ENCODE assay signal across 20 cellular contexts in the genomic region with DNA sequence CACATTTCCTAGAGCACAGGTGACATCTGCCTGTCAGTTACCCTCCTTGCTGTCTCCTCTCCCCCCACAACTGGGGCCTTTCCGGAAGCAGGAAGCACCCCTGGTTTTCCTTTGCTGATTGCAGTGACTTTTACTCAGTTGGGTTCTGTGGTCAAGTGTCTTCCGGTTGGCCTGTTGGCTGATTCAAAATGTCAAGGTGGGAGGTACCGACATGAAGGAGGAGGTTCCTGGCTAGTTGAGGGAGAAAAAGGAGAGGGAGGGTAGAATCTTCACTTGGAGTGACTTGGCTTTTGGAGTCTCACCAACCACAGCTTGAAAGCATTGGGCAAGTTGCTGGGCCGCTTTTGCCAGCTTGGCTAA. TPM values are rescaled to one million over a fixed set of nuclear protein-coding genes. Genes with fewer than 3 reads are reported as not detected.
DNase-seq lines count a peak whose midpoint lies in the region; ATAC-seq and TF ChIP-seq lines count a peak whose summit lies in the region.
"Had no signal": no experiment of that assay in that cellular context is flagged by ENCODE, and none has a peak within 500 bp of the region (broad histone marks: within the 10 kb centered on the region; RNA-seq: fewer than 3 reads in every experiment).

No MANE protein-coding gene starts in this region.

- DNase-seq in activated T-cell treated with anti-CD3 and anti-CD28 coated beads, Interleukin-2, amount 50 U/mL, for 72 hours, result peak in 1 of 2 donors; percentile 31
- DNase-seq in activated T-cell treated with anti-CD3 and anti-CD28 coated beads, Interleukin-2, amount 50 U/mL, for 4 hours, result no peak
- peak; percentile 87 for DNase-seq in Jurkat, Clone E6-1 (ENCODE audit: low read depth, low spot score)
- peak; percentile 60 for DNase-seq in activated CD4-positive, alpha-beta memory T cell treated with anti-CD3 and anti-CD28 coated beads, Interleukin-2, amount 10 ng/mL, durations not matched to agents 7 days and 5 days
- DNase-seq in osteoblast (ENCODE audit: insufficient read length, low spot score, missing footprints), result peak; percentile 22
- no peak for DNase-seq in foreskin melanocyte
- no peak for DNase-seq in NCI-H446 (lab: John Stamatoyannopoulos, UW)
- DNase-seq: COR-L47; effector CD8-positive, alpha-beta T cell; EL; H7; NCI-H2081 treated with DMSO at 0.1 percent for 48 hours; NCI-H526; Peyer's patch had no signal

- no peaks in the 10 kb centered on the region for H3K9me3 Mint-ChIP-seq in activated T-cell treated with anti-CD3 and anti-CD28 coated beads, Interleukin-2, amount 50 U/mL, for 72 hours
- H3K9me3 Mint-ChIP-seq in activated T-cell treated with anti-CD3 and anti-CD28 coated beads, Interleukin-2, amount 50 U/mL, for 4 hours, result no peaks in the 10 kb centered on the region
- H3K9me3 Mint-ChIP-seq in activated CD4-positive, alpha-beta memory T cell treated with anti-CD3 and anti-CD28 coated beads, Interleukin-2, amount 10 ng/mL, durations not matched to agents 7 days and 5 days, result no peaks in the 10 kb centered on the region

- H3K27me3 ChIP-seq in osteoblast (ENCODE audit: insufficient read depth, low read length), result no peaks in the 10 kb centered on the region
- H3K27me3 ChIP-seq: hepatocyte, Peyer's patch had no signal

- no peaks in the 10 kb centered on the region for H3K36me3 Mint-ChIP-seq in activated T-cell treated with anti-CD3 and anti-CD28 coated beads, Interleukin-2, amount 50 U/mL, for 72 hours (ENCODE audit: insufficient read depth in 2 of 2)
- H3K36me3 Mint-ChIP-seq in activated T-cell treated with anti-CD3 and anti-CD28 coated beads, Interleukin-2, amount 50 U/mL, for 4 hours (ENCODE audit: insufficient read depth), result no peaks in the 10 kb centered on the region
- no peaks in the 10 kb centered on the region for H3K36me3 Mint-ChIP-seq in activated CD4-positive, alpha-beta memory T cell treated with anti-CD3 and anti-CD28 coated beads, Interleukin-2, amount 10 ng/mL, durations not matched to agents 7 days and 5 days (ENCODE audit: low read depth)

- no peak overlapping the region for H3K4me2 ChIP-seq in osteoblast (ENCODE audit: insufficient read depth, low read length)
- H3K4me2 ChIP-seq: hepatocyte had no signal

- POLR2A ChIA-PET in activated CD4-positive, alpha-beta memory T cell treated with anti-CD3 and anti-CD28 coated beads, Interleukin-2, amount 10 ng/mL, durations not matched to agents 7 days and 5 days (lab: Charles Lee), result no interaction called here

- CTCF ChIA-PET in activated CD4-positive, alpha-beta memory T cell treated with anti-CD3 and anti-CD28 coated beads, Interleukin-2, amount 10 ng/mL, durations not matched to agents 7 days and 5 days (lab: Charles Lee), result no interaction called here

- TF ChIP-seq CTCF in osteoblast (IDR thresholded peaks at IDR 0.05; ENCODE audit: extremely low read depth, low read depth, low read length), result no peak

- H3K4me3 ChIP-seq in Jurkat, Clone E6-1 (ENCODE audit: low read length), result no peak overlapping the region; the same call in 1 of the 2 replicates
- H3K4me3 ChIP-seq in osteoblast (ENCODE audit: insufficient read depth, low read length), result no peak overlapping the region
- H3K4me3 ChIP-seq: hepatocyte, Peyer's patch, thoracic aorta had no signal

- no peak overlapping the region for H3K27ac Mint-ChIP-seq in activated T-cell treated with anti-CD3 and anti-CD28 coated beads, Interleukin-2, amount 50 U/mL, for 72 hours
- H3K27ac Mint-ChIP-seq in activated CD4-positive, alpha-beta memory T cell treated with anti-CD3 and anti-CD28 coated beads, Interleukin-2, amount 10 ng/mL, durations not matched to agents 7 days and 5 days, result peak overlapping the region; percentile 48

- no peaks in the 10 kb centered on the region for H3K79me2 ChIP-seq in osteoblast (ENCODE audit: insufficient read depth, low read length)
- H3K79me2 ChIP-seq: hepatocyte had no signal

- H3K4me1 ChIP-seq in osteoblast (ENCODE audit: insufficient read depth, low read length), result peaks cover 20% of the 10 kb centered on the region
- H3K4me1 ChIP-seq: Peyer's patch had no signal

- H3K36me3 ChIP-seq in osteoblast (ENCODE audit: insufficient read depth, low read length), result no peaks in the 10 kb centered on the region
- H3K36me3 ChIP-seq: Peyer's patch, thoracic aorta had no signal

- H3K27me3 Mint-ChIP-seq in activated T-cell treated with anti-CD3 and anti-CD28 coated beads, Interleukin-2, amount 50 U/mL, for 72 hours (ENCODE audit: low read depth), result peaks cover 13% of the 10 kb centered on the region
- H3K27me3 Mint-ChIP-seq in activated T-cell treated with anti-CD3 and anti-CD28 coated beads, Interleukin-2, amount 50 U/mL, for 4 hours (ENCODE audit: low read depth), result no peaks in the 10 kb centered on the region
- H3K27me3 Mint-ChIP-seq in activated CD4-positive, alpha-beta memory T cell treated with anti-CD3 and anti-CD28 coated beads, Interleukin-2, amount 10 ng/mL, durations not matched to agents 7 days and 5 days, result peaks cover 22% of the 10 kb centered on the region

- ATAC-seq in activated T-cell treated with anti-CD3 and anti-CD28 coated beads, Interleukin-2, amount 50 U/mL, for 72 hours (replicated peaks in 1 of 2), result peak; percentile 25 to 60
- no peak for ATAC-seq in activated T-cell treated with anti-CD3 and anti-CD28 coated beads, Interleukin-2, amount 50 U/mL, for 4 hours
- ATAC-seq in HG02623 (IDR thresholded peaks at IDR 0.05; ENCODE audit: unreplicated experiment), result no peak

- no peak overlapping the region for H3K27ac ChIP-seq in osteoblast (ENCODE audit: low read depth, low read length)
- H3K27ac ChIP-seq: hepatocyte, Peyer's patch, thoracic aorta had no signal

- peaks cover 13% of the 10 kb centered on the region for H3K4me1 Mint-ChIP-seq in activated T-cell treated with anti-CD3 and anti-CD28 coated beads, Interleukin-2, amount 50 U/mL, for 72 hours (ENCODE audit: low read depth)
- H3K4me1 Mint-ChIP-seq in activated T-cell treated with anti-CD3 and anti-CD28 coated beads, Interleukin-2, amount 50 U/mL, for 4 hours (ENCODE audit: low read depth), result peaks cover 14% of the 10 kb centered on the region
- H3K4me1 Mint-ChIP-seq in activated CD4-positive, alpha-beta memory T cell treated with anti-CD3 and anti-CD28 coated beads, Interleukin-2, amount 10 ng/mL, durations not matched to agents 7 days and 5 days, result peaks cover 30% of the 10 kb centered on the region

- no peak overlapping the region for H2AFZ ChIP-seq in osteoblast (ENCODE audit: low read length)
- H2AFZ ChIP-seq: hepatocyte had no signal

- peak overlapping the region in 1 of 2 donors; percentile 20 for H3K4me3 Mint-ChIP-seq in activated T-cell treated with anti-CD3 and anti-CD28 coated beads, Interleukin-2, amount 50 U/mL, for 72 hours
- no peak overlapping the region for H3K4me3 Mint-ChIP-seq in activated T-cell treated with anti-CD3 and anti-CD28 coated beads, Interleukin-2, amount 50 U/mL, for 4 hours
- no peak overlapping the region for H3K4me3 Mint-ChIP-seq in activated CD4-positive, alpha-beta memory T cell treated with anti-CD3 and anti-CD28 coated beads, Interleukin-2, amount 10 ng/mL, durations not matched to agents 7 days and 5 days

- no peaks in the 10 kb centered on the region for H3K9me3 ChIP-seq in osteoblast (ENCODE audit: low read depth, low read length)
- H3K9me3 ChIP-seq: Peyer's patch, thoracic aorta had no signal

- H4K20me1 ChIP-seq in osteoblast (ENCODE audit: insufficient read depth, low read length), result no peaks in the 10 kb centered on the region

RNA-seq across cellular contexts. Expression of a gene that starts 9.3 kb away (rescaled TPM):
- under 1 TPM; 0.05 to 0.07 TPM for total RNA-seq in activated T-cell treated with anti-CD3 and anti-CD28 coated beads, Interleukin-2, amount 50 U/mL, for 72 hours
- not detected for total RNA-seq in activated T-cell treated with anti-CD3 and anti-CD28 coated beads, Interleukin-2, amount 50 U/mL, for 4 hours
- 0.36 TPM for polyA plus RNA-seq in Jurkat, Clone E6-1 (2012; ENCODE audit: insufficient read depth, insufficient read length)
- not detected for total RNA-seq in activated CD4-positive, alpha-beta memory T cell treated with anti-CD3 and anti-CD28 coated beads, Interleukin-2, amount 10 ng/mL, durations not matched to agents 7 days and 5 days
- total RNA-seq in osteoblast, result 2.1 and 4.3 TPM in 2 replicates
- total RNA-seq: HT-29, mononuclear cell had no signal

RNA-seq across cellular contexts. Expression of a gene that starts 10.7 kb away (rescaled TPM):
- not detected for total RNA-seq in activated T-cell treated with anti-CD3 and anti-CD28 coated beads, Interleukin-2, amount 50 U/mL, for 72 hours
- total RNA-seq in activated T-cell treated with anti-CD3 and anti-CD28 coated beads, Interleukin-2, amount 50 U/mL, for 4 hours, result under 1 TPM in 1 of 3 donors, not detected in 2; 0.08 TPM
- polyA plus RNA-seq in Jurkat, Clone E6-1 (2012; ENCODE audit: insufficient read depth, insufficient read length), result not detected
- total RNA-seq in activated CD4-positive, alpha-beta memory T cell treated with anti-CD3 and anti-CD28 coated beads, Interleukin-2, amount 10 ng/mL, durations not matched to agents 7 days and 5 days, result not detected
- total RNA-seq in osteoblast, result under 0.01 TPM in 1 of 2 replicates, not detected in the other
- total RNA-seq: HT-29, M059J, mononuclear cell had no signal

Comparison
In these comparisons a context has a peak if more than half of its experiments do, and no peak if none do; other contexts are left out.
1. ATAC-seq: peak in activated T-cell treated with anti-CD3 and anti-CD28 coated beads, Interleukin-2, amount 50 U/mL, for 72 hours (2 of 2); none in activated T-cell treated with anti-CD3 and anti-CD28 coated beads, Interleukin-2, amount 50 U/mL, for 4 hours (0 of 2) and HG02623 (single experiment).
2. DNase-seq: peak in Jurkat, Clone E6-1 (single experiment), activated CD4-positive, alpha-beta memory T cell treated with anti-CD3 and anti-CD28 coated beads, Interleukin-2, amount 10 ng/mL, durations not matched to agents 7 days and 5 days (single experiment) and osteoblast (single experiment); none in activated T-cell treated with anti-CD3 and anti-CD28 coated beads, Interleukin-2, amount 50 U/mL, for 4 hours (single experiment), foreskin melanocyte (single experiment) and NCI-H446 (0 of 2).